1 cellular context compared by ENCODE assay signal in genomic region chr9:33510264-33511183, GRCh38.
A peak's percentile ranks its signal among the peaks of the same experiment; 100 is the strongest.
TF ChIP-seq lines count a peak whose summit lies in the region.

No MANE protein-coding gene starts in this region.

TF ChIP-seq in HEK293, 187 proteins besides CTCF, POLR2A, EP300 and RAD21 (continued from another document):
- TF ChIP-seq ZNF530 (tag by site-specific recombination; IDR thresholded peaks at IDR 0.05; ENCODE audit: low read depth) (no peak), SALL2 (tag by site-specific recombination; IDR thresholded peaks at IDR 0.05; ENCODE audit: borderline replicate concordance) (no peak), KLF10 (tag by site-specific recombination; IDR thresholded peaks at IDR 0.05) (no peak; the same call in 1 of the 2 replicates), ZFP41 (tag by site-specific recombination; IDR thresholded peaks at IDR 0.05; ENCODE audit: borderline replicate concordance) (no peak), ZNF664 (tag by site-specific recombination; IDR thresholded peaks at IDR 0.05) (no peak; the same call in 1 of the 2 replicates), ZNF585B (tag by site-specific recombination; IDR thresholded peaks at IDR 0.05) (no peak), ZNF785 (tag by site-specific recombination; IDR thresholded peaks at IDR 0.05) (no peak), ZNF514 (tag by site-specific recombination; IDR thresholded peaks at IDR 0.05) (no peak), ZNF157 (tag by site-specific recombination; IDR thresholded peaks at IDR 0.05) (no peak), ZNF792 (tag by site-specific recombination; IDR thresholded peaks at IDR 0.05) (no peak), ZNF133 (tag by site-specific recombination; IDR thresholded peaks at IDR 0.05) (no peak), ZNF335 (tag by site-specific recombination; conservative IDR thresholded peaks at IDR 0.05) (peak; percentile 76), ZNF521 (tag by site-specific recombination; IDR thresholded peaks at IDR 0.05) (no peak), ZSCAN16 (tag by site-specific recombination; IDR thresholded peaks at IDR 0.05) (no peak), ZNF544 (tag by site-specific recombination; IDR thresholded peaks at IDR 0.05) (no peak), ZXDB (tag by site-specific recombination; IDR thresholded peaks at IDR 0.05) (no peak), ZNF16 (tag by site-specific recombination; IDR thresholded peaks at IDR 0.05; ENCODE audit: low read depth) (no peak), OVOL3 (tag by site-specific recombination; IDR thresholded peaks at IDR 0.05) (no peak)
